8 cellular contexts compared by ENCODE assay signal in the genomic region with DNA sequence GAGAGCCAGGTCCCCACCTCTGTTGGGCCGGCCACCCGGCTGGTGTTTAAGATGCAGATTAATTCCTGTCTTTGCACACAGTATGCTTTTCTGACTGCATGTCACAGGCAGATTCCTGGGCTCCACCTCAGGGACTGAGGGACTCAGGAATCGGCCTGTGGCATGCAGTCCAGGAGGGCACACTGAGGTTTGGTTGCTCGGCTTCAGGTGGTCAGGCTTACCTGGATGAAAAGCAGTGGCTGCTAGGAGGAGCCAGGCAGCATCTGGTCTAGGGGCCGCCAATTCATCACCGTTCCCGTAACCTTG. TPM values are rescaled to one million over a fixed set of nuclear protein-coding genes. Genes with fewer than 3 reads are reported as not detected.
A peak's percentile ranks its signal among the peaks of the same experiment; 100 is the strongest.
DNase-seq lines count a peak whose midpoint lies in the region; ATAC-seq and TF ChIP-seq lines count a peak whose summit lies in the region.

No MANE protein-coding gene starts in this region.

- ATAC-seq in heart right ventricle (no peak), left cardiac atrium (no peak), lung (ENCODE audit: insufficient read depth, low FRiP score) (no peak), upper lobe of right lung (no peak)

- no peaks in the 10 kb centered on the region for H3K9me3 ChIP-seq in heart right ventricle
- H3K9me3 ChIP-seq in lung (ENCODE audit: control insufficient read depth in 2 of 2, insufficient read depth in 1 of 2, low read length in 1 of 2): no peaks in the 10 kb centered on the region
- H3K9me3 ChIP-seq in upper lobe of right lung: no peaks in the 10 kb centered on the region

- H3K4me1 ChIP-seq in heart right ventricle (peaks cover 19 to 48% (median 37%) of the 10 kb centered on the region in 9 donors), lung (ENCODE audit: control insufficient read depth in 2 of 2, insufficient read depth in 2 of 2, low read length in 2 of 2) (peaks cover 0 to 23% of the 10 kb centered on the region in 2 donors), upper lobe of right lung (peaks cover 34% of the 10 kb centered on the region)

- H3K27me3 ChIP-seq in heart right ventricle (no peaks in the 10 kb centered on the region), lung (ENCODE audit: control insufficient read depth, insufficient read depth) (no peaks in the 10 kb centered on the region), upper lobe of right lung (no peaks in the 10 kb centered on the region)

- intact Hi-C loops in heart right ventricle (cut with DNase I): loop anchor here in 3 of 10 donors (5.0 to 10.0 kb wide), 3 partner anchors 70 to 112 kb away; a partner anchor contains a TSS
- intact Hi-C loops in left cardiac atrium (cut with DNase I): loop anchor here in 1 of 2 donors (10.0 kb wide), 1 partner anchor 72 kb away; a partner anchor contains a TSS
- intact Hi-C loops in upper lobe of right lung (cut with DNase I): no loop called here

- DNase-seq in heart right ventricle: no peak
- no peak for DNase-seq in left cardiac atrium
- peak; percentile 37 for DNase-seq in astrocyte of the hippocampus (ENCODE audit: low read depth, low spot score)
- no peak for DNase-seq in lung (ENCODE audit: low spot score)
- no peak for DNase-seq in upper lobe of right lung
- no peak for DNase-seq in mucosa of gallbladder (ENCODE audit: low spot score)
- DNase-seq in NCI-H2196 (lab: John Stamatoyannopoulos, UW; ENCODE audit: unreplicated experiment): no peak
- DNase-seq in HuH-7 (ENCODE audit: low spot score): no peak

- WGBS in heart right ventricle, 2 donors: 44 to 46% methylated on average over 7 of the region's 7 CpGs
- WGBS in lung, 2 donors: 47 to 57% methylated on average over 7 of the region's 7 CpGs

- H3K27ac ChIP-seq in heart right ventricle (peak overlapping the region in 7 of 10 donors; percentile 43 to 91 (median 72)), lung (ENCODE audit: low read depth in 1 of 2, low read length in 1 of 2) (no peak overlapping the region), upper lobe of right lung (no peak overlapping the region)

- TF ChIP-seq CTCF in heart right ventricle (IDR thresholded peaks at IDR 0.05) (no peak), lung (IDR thresholded peaks at IDR 0.05; ENCODE audit: control extremely low read depth, extremely low read depth) (no peak), upper lobe of right lung (IDR thresholded peaks at IDR 0.05) (no peak)

- peak overlapping the region; percentile 74 to 100 (median 89) for H3K4me3 ChIP-seq in heart right ventricle
- peak overlapping the region; percentile 99 for H3K4me3 ChIP-seq in lung
- H3K4me3 ChIP-seq in upper lobe of right lung: peak overlapping the region; percentile 82

- H3K36me3 ChIP-seq in heart right ventricle (peaks cover 0 to 27% (median 14%) of the 10 kb centered on the region in 9 donors), lung (ENCODE audit: control insufficient read depth in 2 of 2, insufficient read depth in 2 of 2, low read length in 2 of 2) (peaks cover 4 to 12% of the 10 kb centered on the region in 2 donors), upper lobe of right lung (peaks cover 20% of the 10 kb centered on the region)

RNA-seq across cellular contexts. Expression of a gene that starts 1.1 kb away (rescaled TPM):
- 10 to 100 TPM; 16.1 to 22.5 (median 18.1) TPM for total RNA-seq in heart right ventricle
- polyA plus RNA-seq in heart right ventricle: 10 to 100 TPM; 14.0 to 17.8 TPM
- total RNA-seq in left cardiac atrium: 10 to 100 TPM; 16.0 to 20.3 TPM
- total RNA-seq in lung: 10 to 100 TPM; 15.7 to 27.3 TPM
- polyA plus RNA-seq in lung: 10 to 100 TPM; 19.7 to 23.6 TPM
- 26.6 TPM for total RNA-seq in upper lobe of right lung
- total RNA-seq in mucosa of gallbladder: 27.5 TPM

RNA-seq across cellular contexts. Expression of a gene that starts 27.4 kb away (rescaled TPM):
- 100 to 1,000 TPM in 3 of 10 donors, 10 to 100 TPM in 6, not detected in 1; 21.4 to 172 (median 66.8) TPM for total RNA-seq in heart right ventricle
- not detected for polyA plus RNA-seq in heart right ventricle
- 100 to 1,000 TPM; 307 to 456 TPM for total RNA-seq in left cardiac atrium
- total RNA-seq in lung: 10 to 100 TPM in 1 of 2 donors, not detected in 1; 95.6 TPM
- polyA plus RNA-seq in lung: not detected
- 172 TPM for total RNA-seq in upper lobe of right lung
- 37.1 TPM for total RNA-seq in mucosa of gallbladder

Comparison
In these comparisons a context has a peak if more than half of its experiments do, and no peak if none do; other contexts are left out.
1. H3K27ac ChIP-seq: peak in heart right ventricle (7 of 10); none in lung (0 of 2) and upper lobe of right lung (single experiment).
2. Peak in every context shown above with its lines, with median percentiles within 50 percentile points of each other: H3K4me3 ChIP-seq.